9 cellular contexts compared by ENCODE assay signal in the genomic region with DNA sequence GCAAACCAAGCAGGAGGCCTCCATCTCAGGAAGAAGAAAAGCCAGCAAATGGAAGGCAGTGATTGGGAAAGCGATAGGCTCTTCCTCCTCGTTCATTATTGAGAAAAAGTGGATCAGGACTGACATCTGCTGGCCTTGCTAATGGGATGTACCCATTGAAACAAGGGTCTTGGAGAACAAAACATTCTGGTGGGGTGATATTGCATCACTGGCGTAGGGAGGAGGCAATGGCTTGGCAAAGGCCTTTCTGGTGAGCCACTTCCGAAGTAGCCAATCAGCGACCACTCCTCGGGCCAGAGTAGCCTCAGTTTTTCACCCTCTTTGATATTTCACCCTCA.
DNase-seq lines count a peak whose midpoint lies in the region; ATAC-seq lines count a peak whose summit lies in the region.
"Had no signal": no experiment of that assay in that cellular context is flagged by ENCODE, and none has a peak within 500 bp of the region (broad histone marks: within the 10 kb centered on the region; RNA-seq: fewer than 3 reads in every experiment).

No MANE protein-coding gene starts in this region.

- CTCF ChIA-PET in activated CD4-positive, alpha-beta T cell treated with anti-CD3 and anti-CD28 coated beads for 36 hours (lab: Charles Lee), result no interaction called here

- DNase-seq in H4 (ENCODE audit: low spot score) (peak; percentile 73), NCI-H82 treated with DMSO at 0.1 percent for 48 hours (lab: John Stamatoyannopoulos, UW; ENCODE audit: unreplicated experiment) (peak; percentile 75), dermis microvascular lymphatic vessel endothelial cell (ENCODE audit: low read depth in 2 of 2) (peak; percentile 77 to 90), mesenchymal stem cell (peak; percentile 78), epidermal melanocyte (ENCODE audit: insufficient read length, low spot score) (no peak), immature natural killer cell (no peak)
- no peak for DNase-seq in activated CD4-positive, alpha-beta T cell treated with anti-CD3 and anti-CD28 coated beads for 36 hours
- DNase-seq in effector memory CD4-positive, alpha-beta T cell, result no peak

- no peak overlapping the region for H2BK120ac ChIP-seq in mesenchymal stem cell (ENCODE audit: low read depth, low read length)

- H3K4me1 Mint-ChIP-seq in activated CD4-positive, alpha-beta T cell treated with anti-CD3 and anti-CD28 coated beads for 36 hours, result no peaks in the 10 kb centered on the region
- H3K4me1 Mint-ChIP-seq in immature natural killer cell, result no peaks in the 10 kb centered on the region
- H3K4me1 Mint-ChIP-seq: IgD-negative memory B cell had no signal

- intact Hi-C loops in activated CD4-positive, alpha-beta T cell treated with anti-CD3 and anti-CD28 coated beads for 36 hours (cut with DNase I, micrococcal nuclease), result no loop called here

- H3K27me3 Mint-ChIP-seq in activated CD4-positive, alpha-beta T cell treated with anti-CD3 and anti-CD28 coated beads for 36 hours, result peaks cover 4% of the 10 kb centered on the region
- H3K27me3 Mint-ChIP-seq in immature natural killer cell (ENCODE audit: low read depth in 3 of 3), result peaks cover 0 to 6% (median 2%) of the 10 kb centered on the region in 3 donors
- H3K27me3 Mint-ChIP-seq: IgD-negative memory B cell had no signal

- no peak overlapping the region for H3K14ac ChIP-seq in mesenchymal stem cell (ENCODE audit: low read length in 2 of 2)

- no peaks in the 10 kb centered on the region for H3K36me3 Mint-ChIP-seq in activated CD4-positive, alpha-beta T cell treated with anti-CD3 and anti-CD28 coated beads for 36 hours (ENCODE audit: low read depth)
- H3K36me3 Mint-ChIP-seq in immature natural killer cell, result no peaks in the 10 kb centered on the region
- H3K36me3 Mint-ChIP-seq: IgD-negative memory B cell had no signal

- no peaks in the 10 kb centered on the region for H3K36me3 ChIP-seq in mesenchymal stem cell (ENCODE audit: control insufficient read depth in 1 of 2, insufficient read depth in 2 of 2, low read depth in 1 of 2, low read length in 2 of 2)
- H3K36me3 ChIP-seq in effector memory CD4-positive, alpha-beta T cell (ENCODE audit: control insufficient read depth, insufficient read depth, low read length), result no peaks in the 10 kb centered on the region

- no peaks in the 10 kb centered on the region for H3K4me1 ChIP-seq in mesenchymal stem cell (ENCODE audit: control insufficient read depth, insufficient read depth, low read depth, low read length)
- H3K4me1 ChIP-seq in effector memory CD4-positive, alpha-beta T cell (ENCODE audit: control insufficient read depth, insufficient read depth, low read length, poor library complexity, severe bottlenecking), result no peaks in the 10 kb centered on the region

- ATAC-seq in activated CD4-positive, alpha-beta T cell treated with anti-CD3 and anti-CD28 coated beads for 36 hours, result no peak

- H3K9me3 Mint-ChIP-seq in activated CD4-positive, alpha-beta T cell treated with anti-CD3 and anti-CD28 coated beads for 36 hours (ENCODE audit: low read depth), result no peaks in the 10 kb centered on the region
- H3K9me3 Mint-ChIP-seq in immature natural killer cell, result peaks cover 0 to 6% (median 2%) of the 10 kb centered on the region in 6 donors

- peak overlapping the region; percentile 59 for H3K9ac ChIP-seq in mesenchymal stem cell (ENCODE audit: low read length)

- no peak overlapping the region for H2BK12ac ChIP-seq in mesenchymal stem cell (ENCODE audit: low read length in 2 of 2)

- no peak overlapping the region for H2BK5ac ChIP-seq in mesenchymal stem cell (ENCODE audit: low read depth, low read length, poor library complexity, severe bottlenecking)

- POLR2A ChIA-PET in activated CD4-positive, alpha-beta T cell treated with anti-CD3 and anti-CD28 coated beads for 36 hours (lab: Charles Lee), result no interaction called here

- no peak overlapping the region for H3K27ac ChIP-seq in mesenchymal stem cell (ENCODE audit: low read length, poor library complexity, severe bottlenecking)
- no peak overlapping the region for H3K27ac ChIP-seq in effector memory CD4-positive, alpha-beta T cell (ENCODE audit: insufficient read depth, low read length, poor library complexity, severe bottlenecking)

- no peak overlapping the region for H3K18ac ChIP-seq in mesenchymal stem cell (ENCODE audit: low read depth in 1 of 2, low read length in 2 of 2)

- H3K27me3 ChIP-seq in mesenchymal stem cell (ENCODE audit: control insufficient read depth in 1 of 2, insufficient read depth in 1 of 2, low read length in 2 of 2), result peaks cover 19 to 45% of the 10 kb centered on the region in 2 experiments
- H3K27me3 ChIP-seq in effector memory CD4-positive, alpha-beta T cell (replicated peaks; ENCODE audit: control insufficient read depth, insufficient read depth, low read length, poor library complexity, severe bottlenecking), result no peaks in the 10 kb centered on the region

- H3K4me3 ChIP-seq in mesenchymal stem cell (ENCODE audit: insufficient read depth in 1 of 2, low read depth in 1 of 2, low read length in 2 of 2), result peak overlapping the region in 1 of 2 experiments; percentile 25
- no peak overlapping the region for H3K4me3 ChIP-seq in effector memory CD4-positive, alpha-beta T cell (ENCODE audit: insufficient read depth, low read depth, low read length, poor library complexity, severe bottlenecking)

- no peak overlapping the region for H3K4me3 Mint-ChIP-seq in activated CD4-positive, alpha-beta T cell treated with anti-CD3 and anti-CD28 coated beads for 36 hours
- H3K4me3 Mint-ChIP-seq in immature natural killer cell, result no peak overlapping the region
- H3K4me3 Mint-ChIP-seq: IgD-negative memory B cell had no signal

- no peak overlapping the region for H4K8ac ChIP-seq in mesenchymal stem cell (ENCODE audit: low read length)

- no peak overlapping the region for H2AK5ac ChIP-seq in mesenchymal stem cell (ENCODE audit: low read length, severe bottlenecking)

- H4K91ac ChIP-seq in mesenchymal stem cell (ENCODE audit: low read length), result no peak overlapping the region

- H2BK15ac ChIP-seq in mesenchymal stem cell (ENCODE audit: low read depth, poor library complexity, severe bottlenecking), result no peak overlapping the region

- 55% methylated on average over 5 of the region's 6 CpGs for WGBS in mesenchymal stem cell

- H2AFZ ChIP-seq in mesenchymal stem cell (ENCODE audit: low read depth, low read length), result no peak overlapping the region

- no peak overlapping the region for H3K27ac Mint-ChIP-seq in activated CD4-positive, alpha-beta T cell treated with anti-CD3 and anti-CD28 coated beads for 36 hours
- H3K27ac Mint-ChIP-seq in immature natural killer cell, result no peak overlapping the region
- H3K27ac Mint-ChIP-seq: IgD-negative memory B cell had no signal

- no peak overlapping the region for H3K4ac ChIP-seq in mesenchymal stem cell (ENCODE audit: low read depth in 1 of 2, low read length in 2 of 2)

- no peaks in the 10 kb centered on the region for H3K9me3 ChIP-seq in mesenchymal stem cell (ENCODE audit: control insufficient read depth, low read length)
- no peaks in the 10 kb centered on the region for H3K9me3 ChIP-seq in effector memory CD4-positive, alpha-beta T cell (ENCODE audit: control insufficient read depth, low read length)

- no peak overlapping the region for H3K23ac ChIP-seq in mesenchymal stem cell (ENCODE audit: low read length in 2 of 2)

- no peaks in the 10 kb centered on the region for H3K79me1 ChIP-seq in mesenchymal stem cell (replicated peaks; ENCODE audit: low read length, poor library complexity, severe bottlenecking)

- no peak overlapping the region for H3K4me2 ChIP-seq in mesenchymal stem cell (ENCODE audit: low read length, poor library complexity, severe bottlenecking)

Comparison
In these comparisons a context has a peak if more than half of its experiments do, and no peak if none do; other contexts are left out.
1. DNase-seq: peak in H4 (single experiment), NCI-H82 treated with DMSO at 0.1 percent for 48 hours (single experiment), dermis microvascular lymphatic vessel endothelial cell (2 of 2) and mesenchymal stem cell (single experiment); none in epidermal melanocyte (single experiment), activated CD4-positive, alpha-beta T cell treated with anti-CD3 and anti-CD28 coated beads for 36 hours (single experiment), effector memory CD4-positive, alpha-beta T cell (0 of 3) and immature natural killer cell (0 of 3).